7 cellular contexts compared by ENCODE assay signal in the genomic region with DNA sequence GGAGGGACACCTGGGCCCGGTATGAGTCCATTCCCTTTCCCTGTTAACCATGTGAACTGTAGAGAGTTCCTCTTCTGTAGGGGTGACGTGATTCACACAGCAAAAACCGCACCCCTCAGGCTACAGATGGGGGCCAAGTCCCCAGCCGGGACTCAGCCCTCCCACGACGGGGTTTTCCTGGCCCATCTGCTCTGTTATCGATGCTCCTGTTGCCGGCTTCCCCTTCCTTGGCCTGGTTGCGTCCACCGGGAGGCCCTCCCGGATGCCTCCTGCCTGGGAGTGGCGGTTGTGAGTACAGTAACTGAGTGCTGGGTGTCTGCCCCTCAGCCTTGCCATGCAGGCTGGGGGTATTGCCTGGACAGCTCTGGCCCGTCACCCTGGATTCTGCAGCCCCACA. TPM values are rescaled to one million over a fixed set of nuclear protein-coding genes. Genes with fewer than 3 reads are reported as not detected.
DNase-seq lines count a peak whose midpoint lies in the region; ATAC-seq, FAIRE-seq and TF ChIP-seq lines count a peak whose summit lies in the region.

No MANE protein-coding gene starts in this region.

- CTCF ChIA-PET in OCI-LY7 (lab: Charles Lee; ENCODE audit: unreplicated experiment) = interaction anchor here (0.8 kb wide), 1 partner anchor 14 kb away, joined by 4 read pairs; no protein-coding TSS in a partner anchor

- H4K20me1 ChIP-seq in OCI-LY7 (ENCODE audit: insufficient read depth, low read length) (0 out of 2 replicates have a peak, but pooled peaks cover 5% of the 10 kb centered on the region), astrocyte (ENCODE audit: insufficient read depth, low read length) (peaks cover 35% of the 10 kb centered on the region)

- peak overlapping the region; percentile 98 for H3K4me2 ChIP-seq in OCI-LY7 (ENCODE audit: low read length)
- peak overlapping the region; percentile 84 for H3K4me2 ChIP-seq in astrocyte (ENCODE audit: low read length)

- H3K4me1 Mint-ChIP-seq in astrocyte (ENCODE audit: low read depth, unreplicated experiment) = peaks cover 1% of the 10 kb centered on the region

- no peaks in the 10 kb centered on the region for H3K36me3 ChIP-seq in OCI-LY7 (ENCODE audit: insufficient read depth, low read length)
- H3K36me3 ChIP-seq in astrocyte (ENCODE audit: insufficient read depth, low read length) = no peaks in the 10 kb centered on the region
- H3K36me3 ChIP-seq in right lobe of liver = no peaks in the 10 kb centered on the region

- BruUV-seq in OCI-LY7 (replicated peaks; lab: Mats Ljungman, UMichigan) = no TSS peak

- peak; percentile 29 for ATAC-seq in GM18858 (IDR thresholded peaks at IDR 0.05; ENCODE audit: unreplicated experiment)
- peak; percentile 29 for ATAC-seq in HG02678 (IDR thresholded peaks at IDR 0.05; ENCODE audit: unreplicated experiment)
- ATAC-seq in right lobe of liver = peak in 3 of 4 donors; percentile 3 to 20 (median 13)

- intact Hi-C loops in OCI-LY7 (cut with micrococcal nuclease; ENCODE audit: unreplicated experiment) = loop anchor here (1.0 to 10.0 kb wide), 5 partner anchors 27 to 473 kb away; no protein-coding TSS in a partner anchor
- intact Hi-C loops in right lobe of liver (cut with DNase I) = no loop called here

- H3K9me3 Mint-ChIP-seq in astrocyte (ENCODE audit: unreplicated experiment) = peaks cover 2% of the 10 kb centered on the region

- H3K4me1 ChIP-seq in OCI-LY7 (ENCODE audit: insufficient read depth, low read length, poor library complexity, severe bottlenecking) = peaks cover 15% of the 10 kb centered on the region
- H3K4me1 ChIP-seq in astrocyte (ENCODE audit: insufficient read depth, low read length) = peaks cover 33% of the 10 kb centered on the region
- no peaks in the 10 kb centered on the region for H3K4me1 ChIP-seq in right lobe of liver

- H2AFZ ChIP-seq in OCI-LY7 (ENCODE audit: low read length) (peak overlapping the region; percentile 100), astrocyte (ENCODE audit: low read depth, low read length) (peak overlapping the region; percentile 98)

- peak overlapping the region; percentile 47 for H3K27ac Mint-ChIP-seq in astrocyte (ENCODE audit: unreplicated experiment)

- no peaks in the 10 kb centered on the region for H3K9me2 ChIP-seq in OCI-LY7 (ENCODE audit: insufficient read depth, low read length)

- H3K9ac ChIP-seq in astrocyte (ENCODE audit: low read length) = peak overlapping the region; percentile 68

- no peak for FAIRE-seq in astrocyte (lab: Jason Lieb, UNC)

- peaks cover 13% of the 10 kb centered on the region for H3K27me3 Mint-ChIP-seq in astrocyte (ENCODE audit: low read depth, unreplicated experiment)

- H3K4me3 Mint-ChIP-seq in astrocyte (ENCODE audit: unreplicated experiment) = peak overlapping the region; percentile 84

- H3K27ac ChIP-seq in OCI-LY7 (ENCODE audit: low read depth, low read length, poor library complexity, severe bottlenecking) = peak overlapping the region; percentile 47
- H3K27ac ChIP-seq in astrocyte (ENCODE audit: low read depth, low read length) = no peak overlapping the region
- H3K27ac ChIP-seq in right lobe of liver = peak overlapping the region in 2 of 3 donors; percentile 66 to 72

- TF ChIP-seq CTCF in OCI-LY7 (conservative IDR thresholded peaks at IDR 0.05; ENCODE audit: low read length) (no peak), astrocyte (IDR thresholded peaks at IDR 0.05; ENCODE audit: insufficient read depth, low read depth, low read length) (no peak), right lobe of liver (IDR thresholded peaks at IDR 0.05) (no peak)

- peaks cover 4% of the 10 kb centered on the region for H3K36me3 Mint-ChIP-seq in astrocyte (ENCODE audit: low read depth, unreplicated experiment)

- H3K27me3 ChIP-seq in astrocyte (ENCODE audit: insufficient read depth, low read length) (peaks cover 2% of the 10 kb centered on the region), right lobe of liver (no peaks in the 10 kb centered on the region)

- WGBS in right lobe of liver (ENCODE audit: insufficient coverage, low coverage, low lambda C conversion rate, missing lambda C conversion rate) = 3% methylated on average over 6 of the region's 13 CpGs

- POLR2A ChIA-PET in OCI-LY7 (lab: Charles Lee) = interaction anchor here (1.6 kb wide), 1 partner anchor 26 kb away, joined by 4 read pairs; no protein-coding TSS in a partner anchor

- H3K4me3 ChIP-seq in OCI-LY7 (ENCODE audit: low read depth, low read length, poor library complexity, severe bottlenecking) = peak overlapping the region; percentile 65
- peak overlapping the region; percentile 56 for H3K4me3 ChIP-seq in astrocyte (ENCODE audit: insufficient read depth, low read depth, low read length)
- peak overlapping the region; percentile 46 to 61 (median 54) for H3K4me3 ChIP-seq in right lobe of liver

- H3K79me2 ChIP-seq in OCI-LY7 (ENCODE audit: insufficient read depth, low read depth, low read length) = no peaks in the 10 kb centered on the region
- peaks cover 36% of the 10 kb centered on the region for H3K79me2 ChIP-seq in astrocyte (ENCODE audit: insufficient read depth, low read length)

- DNase-seq in OCI-LY7 (ENCODE audit: low spot score) (no peak), astrocyte (ENCODE audit: low read depth) (peak; percentile 33), right lobe of liver (peak in 1 of 3 donors; percentile 52), HuH-7 (ENCODE audit: low spot score) (no peak)
- peak; percentile 21 to 34 for DNase-seq in stimulated activated CD8-positive, alpha-beta memory T cell treated with anti-CD3 and anti-CD28 coated beads, Interleukin-2, amount 100 ng/mL, for 1 hour (ENCODE audit: low read depth in 2 of 2)

- H3K9me3 ChIP-seq in OCI-LY7 (ENCODE audit: low read length) (no peaks in the 10 kb centered on the region), astrocyte (ENCODE audit: insufficient read depth, low read depth, low read length) (no peaks in the 10 kb centered on the region), right lobe of liver (no peaks in the 10 kb centered on the region)

- no peak for TF ChIP-seq POLR2A in right lobe of liver (IDR thresholded peaks at IDR 0.05)

RNA-seq across cellular contexts. Expression of gene PLXNA1, which starts 0.8 kb away (rescaled TPM):
- total RNA-seq in OCI-LY7 (2014; rRNA removed; shearing (Covaris generic)) = 3.8 and 4.4 TPM in 2 replicates
- total RNA-seq in OCI-LY7 (2022) (3.0 and 3.6 TPM in 2 replicates), astrocyte (63.3 and 64.3 TPM in 2 replicates), right lobe of liver (1 to 10 TPM; 2.0 to 8.7 (median 5.6) TPM)

Comparison
In these comparisons a context has a peak if more than half of its experiments do, and no peak if none do; other contexts are left out.
1. DNase-seq: peak in astrocyte (single experiment) and stimulated activated CD8-positive, alpha-beta memory T cell treated with anti-CD3 and anti-CD28 coated beads, Interleukin-2, amount 100 ng/mL, for 1 hour (2 of 2); none in OCI-LY7 (single experiment) and HuH-7 (single experiment).
2. Peak in every context shown above with its lines, with median percentiles within 50 percentile points of each other: ATAC-seq and H3K4me3 ChIP-seq.